ENCODE assay signal across 9 cellular contexts in genomic region chr9:6931913-6932312, GRCh38.
A peak's percentile ranks its signal among the peaks of the same experiment; 100 is the strongest.
DNase-seq lines count a peak whose midpoint lies in the region; TF ChIP-seq lines count a peak whose summit lies in the region.
"Had no signal": no experiment of that assay in that cellular context is flagged by ENCODE, and none has a peak within 500 bp of the region (broad histone marks: within the 10 kb centered on the region; RNA-seq: fewer than 3 reads in every experiment).

No MANE protein-coding gene starts in this region.

- peak overlapping the region; percentile 56 for H3K27ac ChIP-seq in BLaER1
- peak overlapping the region; percentile 27; the same call in 1 of the 2 replicates for H3K27ac ChIP-seq in SJCRH30
- no peak overlapping the region for H3K27ac ChIP-seq in coronary artery
- H3K27ac ChIP-seq: parathyroid adenoma had no signal

- peak; percentile 30 for DNase-seq in H4 (ENCODE audit: low spot score)
- peak; percentile 77 to 82 for DNase-seq in SJCRH30
- peak; percentile 67 for DNase-seq in foreskin melanocyte
- peak; percentile 41 for DNase-seq in stimulated activated CD8-positive, alpha-beta memory T cell treated with anti-CD3 and anti-CD28 coated beads, Interleukin-4, amount 100 ng/mL, for 48 hours
- no peak for DNase-seq in NCI-H2196 treated with DMSO at 0.1 percent for 48 hours (lab: John Stamatoyannopoulos, UW; ENCODE audit: unreplicated experiment)
- no peak for DNase-seq in coronary artery (ENCODE audit: low spot score)
- DNase-seq in cerebellum (ENCODE audit: low spot score) = no peak

- no peak overlapping the region for H3K9ac ChIP-seq in BLaER1
- H3K9ac ChIP-seq: parathyroid adenoma had no signal

- H3K36me3 ChIP-seq in BLaER1 (peaks cover 20% of the 10 kb centered on the region; the same call in 1 of the 2 replicates), SJCRH30 (no peaks in the 10 kb centered on the region)

- H3K4me2 ChIP-seq in BLaER1 = peak overlapping the region; percentile 87

- no peak overlapping the region for H3K4me3 ChIP-seq in BLaER1
- peak overlapping the region; percentile 13; the same call in 1 of the 2 replicates for H3K4me3 ChIP-seq in SJCRH30
- no peak overlapping the region for H3K4me3 ChIP-seq in coronary artery

- peaks cover 23% of the 10 kb centered on the region; the same call in 1 of the 2 replicates for H4K20me1 ChIP-seq in BLaER1

- peaks cover 8% of the 10 kb centered on the region; the same call in 1 of the 2 replicates for H3K9me3 ChIP-seq in BLaER1
- no peaks in the 10 kb centered on the region for H3K9me3 ChIP-seq in SJCRH30 (replicated peaks)

- TF ChIP-seq CTCF in coronary artery (IDR thresholded peaks at IDR 0.05) = no peak

- peaks cover 48% of the 10 kb centered on the region for H3K4me1 ChIP-seq in BLaER1
- peaks cover 5% of the 10 kb centered on the region for H3K4me1 ChIP-seq in SJCRH30
- H3K4me1 ChIP-seq: parathyroid adenoma had no signal

- no peaks in the 10 kb centered on the region for H3K27me3 ChIP-seq in BLaER1
- no peaks in the 10 kb centered on the region for H3K27me3 ChIP-seq in SJCRH30

Comparison
In these comparisons a context has a peak if more than half of its experiments do, and no peak if none do; other contexts are left out.
1. H3K27ac ChIP-seq: peak in BLaER1 (single experiment) and SJCRH30 (single experiment); none in coronary artery (0 of 2).
2. DNase-seq: peak in H4 (single experiment), SJCRH30 (2 of 2), foreskin melanocyte (single experiment) and stimulated activated CD8-positive, alpha-beta memory T cell treated with anti-CD3 and anti-CD28 coated beads, Interleukin-4, amount 100 ng/mL, for 48 hours (single experiment); none in NCI-H2196 treated with DMSO at 0.1 percent for 48 hours (single experiment), coronary artery (single experiment) and cerebellum (single experiment).